ENCODE assay signal across 8 cellular contexts in the genomic region with DNA sequence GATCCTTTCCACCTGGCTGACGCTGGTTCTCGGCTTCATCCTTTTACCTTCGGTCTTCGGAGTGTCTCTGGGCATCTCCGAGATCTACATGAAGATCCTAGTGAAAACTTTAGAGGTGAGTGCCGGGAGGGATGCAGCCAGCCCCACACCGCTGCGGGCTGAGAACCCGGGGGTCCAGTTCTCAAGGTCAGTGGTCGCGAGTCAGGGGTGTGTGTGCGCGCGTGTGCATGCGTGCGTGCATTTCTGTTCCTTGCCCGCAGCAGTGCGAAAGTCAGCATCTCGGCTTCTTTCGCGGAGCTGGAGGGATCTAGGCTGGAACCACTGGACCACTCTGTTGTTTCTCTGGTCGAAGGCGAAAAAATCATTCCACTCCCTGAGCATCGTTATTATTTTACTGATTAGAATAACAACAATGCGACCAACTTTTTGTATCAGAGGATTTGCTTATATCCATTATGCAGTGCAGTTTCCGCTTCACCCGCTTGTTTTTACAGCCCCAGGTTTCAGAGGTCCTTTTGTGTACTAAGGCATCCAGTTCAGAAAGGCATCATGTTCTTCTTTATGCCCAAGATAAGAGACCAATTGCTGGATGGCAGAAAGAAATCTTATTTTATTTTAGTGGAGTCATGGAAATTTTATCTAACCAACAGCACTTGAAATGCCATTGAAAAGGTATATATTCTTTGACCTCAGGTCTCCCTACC. TPM values are rescaled to one million over a fixed set of nuclear protein-coding genes. Genes with fewer than 3 reads are reported as not detected.
A peak's percentile ranks its signal among the peaks of the same experiment; 100 is the strongest.
DNase-seq lines count a peak whose midpoint lies in the region; ATAC-seq, FAIRE-seq and TF ChIP-seq lines count a peak whose summit lies in the region.

No MANE protein-coding gene starts in this region.

- H4K20me1 ChIP-seq in astrocyte (ENCODE audit: insufficient read depth, low read length) = no peaks in the 10 kb centered on the region

- intact Hi-C loops in testis (cut with DNase I; ENCODE audit: low total_unique reads) = no loop called here

- H3K4me3 ChIP-seq in astrocyte (ENCODE audit: insufficient read depth, low read depth, low read length) = peak overlapping the region; percentile 84
- peak overlapping the region; percentile 86 for H3K4me3 ChIP-seq in kidney epithelial cell (ENCODE audit: low read depth, low read length)
- H3K4me3 ChIP-seq in testis = peak overlapping the region; percentile 38 to 68

- H3K9me3 ChIP-seq in astrocyte (ENCODE audit: insufficient read depth, low read depth, low read length) (no peaks in the 10 kb centered on the region), testis (no peaks in the 10 kb centered on the region)

- no peak overlapping the region for H3K27ac Mint-ChIP-seq in T-helper 2 cell treated with Interferon-gamma antibody and Interleukin-4, amounts not matched to agents 5 μg/mL and 100 μg/mL, for 36 hours
- no peak overlapping the region for H3K27ac Mint-ChIP-seq in astrocyte (ENCODE audit: unreplicated experiment)

- H3K4me2 ChIP-seq in astrocyte (ENCODE audit: low read length) = peak overlapping the region; percentile 96

- H2AFZ ChIP-seq in astrocyte (ENCODE audit: low read depth, low read length) = peak overlapping the region; percentile 87

- no peak for DNase-seq in T-helper 2 cell treated with Interferon-gamma antibody and Interleukin-4, amounts not matched to agents 5 μg/mL and 100 μg/mL, for 36 hours (ENCODE audit: low spot score)
- DNase-seq in T-helper 2 cell = no peak
- no peak for DNase-seq in astrocyte (ENCODE audit: low read depth)
- DNase-seq in kidney epithelial cell (ENCODE audit: low read depth) = no peak
- no peak for DNase-seq in testis
- no peak for DNase-seq in OCI-M2 (lab: John Stamatoyannopoulos, UW; ENCODE audit: unreplicated experiment)
- DNase-seq in activated CD4-positive, CD25-positive, alpha-beta regulatory T cell (lab: John Stamatoyannopoulos, UW) = no peak

- 5 to 22% methylated on average over 9 to 27 of the region's 27 CpGs for WGBS in testis, 2 donors

- peaks cover 12% of the 10 kb centered on the region for H3K79me2 ChIP-seq in astrocyte (ENCODE audit: insufficient read depth, low read length)

- H3K9me3 Mint-ChIP-seq in T-helper 2 cell treated with Interferon-gamma antibody and Interleukin-4, amounts not matched to agents 5 μg/mL and 100 μg/mL, for 36 hours = no peaks in the 10 kb centered on the region
- H3K9me3 Mint-ChIP-seq in astrocyte (ENCODE audit: unreplicated experiment) = no peaks in the 10 kb centered on the region

- no peak for TF ChIP-seq POLR2A in testis (IDR thresholded peaks at IDR 0.05)

- H3K4me3 Mint-ChIP-seq in T-helper 2 cell treated with Interferon-gamma antibody and Interleukin-4, amounts not matched to agents 5 μg/mL and 100 μg/mL, for 36 hours = peak overlapping the region; percentile 93
- H3K4me3 Mint-ChIP-seq in astrocyte (ENCODE audit: unreplicated experiment) = peak overlapping the region; percentile 88

- H3K36me3 Mint-ChIP-seq in T-helper 2 cell treated with Interferon-gamma antibody and Interleukin-4, amounts not matched to agents 5 μg/mL and 100 μg/mL, for 36 hours (ENCODE audit: low read depth) = no peaks in the 10 kb centered on the region
- no peaks in the 10 kb centered on the region for H3K36me3 Mint-ChIP-seq in astrocyte (ENCODE audit: low read depth, unreplicated experiment)

- peaks cover 18% of the 10 kb centered on the region for H3K27me3 ChIP-seq in astrocyte (ENCODE audit: insufficient read depth, low read length)
- H3K27me3 ChIP-seq in kidney epithelial cell (ENCODE audit: control insufficient read depth, insufficient read depth, low read length) = no peaks in the 10 kb centered on the region
- H3K27me3 ChIP-seq in testis = no peaks in the 10 kb centered on the region

- no peak for ATAC-seq in HG03175 (IDR thresholded peaks at IDR 0.05; ENCODE audit: unreplicated experiment)

- H3K9ac ChIP-seq in astrocyte (ENCODE audit: low read length) = peak overlapping the region; percentile 79

- H3K4me1 ChIP-seq in astrocyte (ENCODE audit: insufficient read depth, low read length) (peaks cover 7% of the 10 kb centered on the region), testis (peaks cover 4% of the 10 kb centered on the region)

- no peak for TF ChIP-seq CTCF in astrocyte (IDR thresholded peaks at IDR 0.05; ENCODE audit: insufficient read depth, low read depth, low read length)
- TF ChIP-seq CTCF in kidney epithelial cell (IDR thresholded peaks at IDR 0.05; ENCODE audit: insufficient read depth, low read length, poor library complexity, severe bottlenecking) = no peak
- TF ChIP-seq CTCF in testis (IDR thresholded peaks at IDR 0.05) = no peak

- H3K27ac ChIP-seq in astrocyte (ENCODE audit: low read depth, low read length) (no peak overlapping the region), testis (no peak overlapping the region)

- H3K36me3 ChIP-seq in astrocyte (ENCODE audit: insufficient read depth, low read length) (no peaks in the 10 kb centered on the region), kidney epithelial cell (ENCODE audit: control insufficient read depth, insufficient read depth, low read length) (no peaks in the 10 kb centered on the region), testis (ENCODE audit: low read depth, missing control alignments) (no peaks in the 10 kb centered on the region)

- peaks cover 47% of the 10 kb centered on the region for H3K27me3 Mint-ChIP-seq in T-helper 2 cell treated with Interferon-gamma antibody and Interleukin-4, amounts not matched to agents 5 μg/mL and 100 μg/mL, for 36 hours (ENCODE audit: low read depth)
- H3K27me3 Mint-ChIP-seq in astrocyte (ENCODE audit: low read depth, unreplicated experiment) = peaks cover 56% of the 10 kb centered on the region

- H3K4me1 Mint-ChIP-seq in T-helper 2 cell treated with Interferon-gamma antibody and Interleukin-4, amounts not matched to agents 5 μg/mL and 100 μg/mL, for 36 hours (ENCODE audit: low read depth) = peaks cover 25% of the 10 kb centered on the region
- H3K4me1 Mint-ChIP-seq in astrocyte (ENCODE audit: low read depth, unreplicated experiment) = peaks cover 3% of the 10 kb centered on the region

- no peak for FAIRE-seq in astrocyte (lab: Jason Lieb, UNC)

RNA-seq across cellular contexts. Expression of a gene that starts 0.9 kb away (rescaled TPM):
- 0.39 and 0.50 TPM in 2 replicates for total RNA-seq in astrocyte
- 8.2 and 9.1 TPM in 2 replicates for total RNA-seq in kidney epithelial cell
- total RNA-seq in testis = 1 to 10 TPM; 5.7 to 6.4 TPM
- polyA plus RNA-seq in testis (ENCODE audit: insufficient read depth, low read depth, low replicate concordance) = 16.2 TPM

RNA-seq across cellular contexts. Expression of a gene that starts 51.9 kb away (rescaled TPM):
- total RNA-seq in astrocyte = 12.6 and 13.6 TPM in 2 replicates
- 15.2 and 17.8 TPM in 2 replicates for total RNA-seq in kidney epithelial cell
- 10 to 100 TPM; 22.7 to 30.7 TPM for total RNA-seq in testis
- 25.0 TPM for polyA plus RNA-seq in testis (ENCODE audit: insufficient read depth, low read depth, low replicate concordance)
